In the genomic region with DNA sequence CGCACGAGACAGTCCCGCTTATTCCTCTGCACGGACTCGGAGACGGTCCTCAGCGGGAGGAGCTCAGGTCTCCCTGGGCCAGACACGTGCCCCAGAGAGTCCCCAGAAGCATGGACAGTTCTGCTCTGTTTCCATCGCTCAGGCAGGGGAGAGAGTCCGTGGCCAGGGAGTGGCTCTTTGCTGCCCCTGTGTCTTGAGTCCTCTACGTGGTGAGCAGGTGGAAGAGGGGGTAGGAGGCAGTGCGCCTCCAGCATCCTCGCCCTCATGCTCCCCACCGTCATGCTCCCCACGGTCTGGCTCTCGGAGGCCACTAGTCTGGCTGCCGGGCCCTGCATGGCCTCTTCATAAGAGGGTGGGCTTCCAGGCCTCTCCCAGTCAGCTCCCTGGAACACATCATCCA, we compare ENCODE assay signal across 1 cellular context.
TF ChIP-seq lines count a peak whose summit lies in the region.

No MANE protein-coding gene starts in this region.

TF ChIP-seq in H1, 55 proteins besides CTCF, POLR2A, EP300 and RAD21:
- TF ChIP-seq KDM5A (IDR thresholded peaks at IDR 0.05; ENCODE audit: low read length) (no peak), CBX8 (IDR thresholded peaks at IDR 0.05; ENCODE audit: borderline replicate concordance, low read depth, low read length) (no peak), PHF8 (conservative IDR thresholded peaks at IDR 0.05; ENCODE audit: low read depth, low read length) (no peak), POU5F1 (IDR thresholded peaks at IDR 0.05; ENCODE audit: low read depth, low read length) (no peak), TAF1 (IDR thresholded peaks at IDR 0.05; ENCODE audit: low read depth, low read length) (no peak), SP2 (IDR thresholded peaks at IDR 0.05; ENCODE audit: low read length) (no peak), TCF12 (IDR thresholded peaks at IDR 0.05; ENCODE audit: low read depth, low read length) (no peak), BACH1 (IDR thresholded peaks at IDR 0.05; ENCODE audit: low read length) (no peak), RXRA (IDR thresholded peaks at IDR 0.05; ENCODE audit: insufficient read depth, low read depth, low read length) (no peak), JUN (IDR thresholded peaks at IDR 0.05; ENCODE audit: low read depth, low read length) (no peak), TAF7 (optimal IDR thresholded peaks at IDR 0.05; ENCODE audit: borderline replicate concordance, low read depth, low read length) (no peak), SIRT6 (IDR thresholded peaks at IDR 0.05; ENCODE audit: low read length) (no peak), TEAD4 (IDR thresholded peaks at IDR 0.05; ENCODE audit: low read depth, low read length) (no peak), EGR1 (IDR thresholded peaks at IDR 0.05; ENCODE audit: borderline replicate concordance, low read depth, low read length) (no peak), CHD1 (IDR thresholded peaks at IDR 0.05; ENCODE audit: low read depth, low read length) (no peak), NRF1 (IDR thresholded peaks at IDR 0.05; ENCODE audit: low read depth, low read length) (no peak), CBX5 (IDR thresholded peaks at IDR 0.05; ENCODE audit: low read depth, low read length) (no peak), GTF2F1 (IDR thresholded peaks at IDR 0.05; ENCODE audit: borderline replicate concordance, low read depth, low read length) (no peak)
- TF ChIP-seq, protein P1, sequence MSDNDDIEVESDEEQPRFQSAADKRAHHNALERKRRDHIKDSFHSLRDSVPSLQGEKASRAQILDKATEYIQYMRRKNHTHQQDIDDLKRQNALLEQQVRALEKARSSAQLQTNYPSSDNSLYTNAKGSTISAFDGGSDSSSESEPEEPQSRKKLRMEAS (IDR thresholded peaks at IDR 0.05): no peak
- TF ChIP-seq, protein P2, sequence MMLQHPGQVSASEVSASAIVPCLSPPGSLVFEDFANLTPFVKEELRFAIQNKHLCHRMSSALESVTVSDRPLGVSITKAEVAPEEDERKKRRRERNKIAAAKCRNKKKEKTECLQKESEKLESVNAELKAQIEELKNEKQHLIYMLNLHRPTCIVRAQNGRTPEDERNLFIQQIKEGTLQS (IDR thresholded peaks at IDR 0.05; ENCODE audit: insufficient read depth, low read depth, low read length): no peak
TF ChIP-seq in H1: peak in this region for 0.
